Comparison of ENCODE assay signal across 35 cellular contexts in the genomic region with DNA sequence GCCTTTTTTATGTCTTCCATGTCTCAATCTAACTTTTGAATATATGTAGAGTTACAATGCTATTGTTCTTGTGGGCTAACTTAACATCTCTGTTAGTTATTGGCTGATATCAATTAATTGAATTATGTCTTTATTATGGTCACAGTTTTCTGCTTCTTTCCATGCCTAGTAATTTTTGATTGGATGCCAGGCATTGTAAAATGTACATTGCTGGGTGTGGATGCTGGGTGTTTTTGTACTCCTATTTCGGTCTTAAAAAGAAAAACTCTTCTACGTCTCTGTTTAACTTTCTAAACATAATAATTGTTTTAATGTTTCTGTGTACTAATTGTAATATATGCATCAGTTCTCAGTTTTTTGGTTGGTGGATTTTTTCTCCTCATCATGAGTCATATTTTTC.
DNase-seq lines count a peak whose midpoint lies in the region; ATAC-seq, FAIRE-seq and TF ChIP-seq lines count a peak whose summit lies in the region.
"Had no signal": no experiment of that assay in that cellular context is flagged by ENCODE, and none has a peak within 500 bp of the region (broad histone marks: within the 10 kb centered on the region; RNA-seq: fewer than 3 reads in every experiment).

No MANE protein-coding gene starts in this region.

- H3K36me3 ChIP-seq in HEK293 (ENCODE audit: control insufficient read depth in 2 of 2, insufficient read depth in 1 of 2, low read length in 2 of 2) (no peaks in the 10 kb centered on the region), neural progenitor cell (no peaks in the 10 kb centered on the region), vagina (no peaks in the 10 kb centered on the region)
- H3K36me3 ChIP-seq: BE2C; BLaER1; BLaER1 treated with 17β-estradiol and CSF1 and Interleukin-3, amounts not matched to agents 10 nM and 100 nM had no signal

- H3K4me1 ChIP-seq in A549, result 0 out of 3 replicates have a peak, but pooled peaks cover 3% of the 10 kb centered on the region
- H3K4me1 ChIP-seq in HEK293 (ENCODE audit: control insufficient read depth, insufficient read depth, low read length), result no peaks in the 10 kb centered on the region
- peaks cover 14% of the 10 kb centered on the region for H3K4me1 ChIP-seq in neural progenitor cell
- no peaks in the 10 kb centered on the region for H3K4me1 ChIP-seq in vagina
- H3K4me1 ChIP-seq: BE2C; BLaER1; BLaER1 treated with 17β-estradiol and CSF1 and Interleukin-3, amounts not matched to agents 10 nM and 100 nM; Caco-2 had no signal

- H3K4me2 ChIP-seq in A549 (no peak overlapping the region), neural progenitor cell (no peak overlapping the region)
- H3K4me2 ChIP-seq: BLaER1; BLaER1 treated with 17β-estradiol and CSF1 and Interleukin-3, amounts not matched to agents 10 nM and 100 nM had no signal

- peaks cover 8% of the 10 kb centered on the region for H3F3A ChIP-seq in neural progenitor cell (ENCODE audit: low read depth)

- POLR2A ChIA-PET in A549 (lab: Yijun Ruan, JAX) (no interaction called here), HEK293 (lab: Yijun Ruan, JAX) (no interaction called here)

- TF ChIP-seq RAD21 in A549 (conservative IDR thresholded peaks at IDR 0.05 in 1 of 2, IDR thresholded peaks at IDR 0.05 in 1 of 2), result no peak

- H3K27me3 Mint-ChIP-seq in neural progenitor cell (ENCODE audit: insufficient read depth, low read depth), result peaks cover 2% of the 10 kb centered on the region
- no peaks in the 10 kb centered on the region for H3K27me3 Mint-ChIP-seq in progenitor cell of endocrine pancreas
- H3K27me3 Mint-ChIP-seq in activated CD4-positive, alpha-beta T cell treated with anti-CD3 and anti-CD28 coated beads, Interleukin-2, amount 10 ng/mL, durations not matched to agents 24 days and 14 days, result no peaks in the 10 kb centered on the region
- H3K27me3 Mint-ChIP-seq: B cell; CD4-positive, alpha-beta T cell; CD4-positive, CD25-positive, alpha-beta regulatory T cell had no signal

- intact Hi-C loops in vagina (cut with DNase I), result no loop called here
- intact Hi-C loops in activated CD4-positive, alpha-beta T cell treated with anti-CD3 and anti-CD28 coated beads, Interleukin-2, amount 10 ng/mL, durations not matched to agents 24 days and 14 days (cut with micrococcal nuclease), result no loop called here

- H3K36me3 Mint-ChIP-seq in neural progenitor cell (no peaks in the 10 kb centered on the region), progenitor cell of endocrine pancreas (ENCODE audit: insufficient read depth) (peaks cover 3% of the 10 kb centered on the region)
- H3K36me3 Mint-ChIP-seq in activated CD4-positive, alpha-beta T cell treated with anti-CD3 and anti-CD28 coated beads, Interleukin-2, amount 10 ng/mL, durations not matched to agents 24 days and 14 days (ENCODE audit: low read depth), result no peaks in the 10 kb centered on the region
- H3K36me3 Mint-ChIP-seq: CD14-positive monocyte; CD4-positive, alpha-beta memory T cell; CD4-positive, CD25-positive, alpha-beta regulatory T cell; CD8-positive, alpha-beta memory T cell; CD8-positive, alpha-beta T cell had no signal

- H3K27me3 ChIP-seq in neural progenitor cell (no peaks in the 10 kb centered on the region), vagina (no peaks in the 10 kb centered on the region)
- H3K27me3 ChIP-seq: BE2C; BLaER1; BLaER1 treated with 17β-estradiol and CSF1 and Interleukin-3, amounts not matched to agents 10 nM and 100 nM had no signal

- H3K4me3 ChIP-seq in A549, result no peak overlapping the region
- H3K4me3 ChIP-seq in HEK293 (ENCODE audit: low read depth, low read length), result no peak overlapping the region
- H3K4me3 ChIP-seq in neural progenitor cell, result no peak overlapping the region
- H3K4me3 ChIP-seq in vagina, result no peak overlapping the region
- H3K4me3 ChIP-seq: BLaER1; BLaER1 treated with 17β-estradiol and CSF1 and Interleukin-3, amounts not matched to agents 10 nM and 100 nM had no signal

- H3K9me3 ChIP-seq in A549 (0 out of 3 replicates have a peak, but pooled peaks cover 6% of the 10 kb centered on the region), HEK293 (ENCODE audit: control insufficient read depth, insufficient read depth, low read depth, low read length) (no peaks in the 10 kb centered on the region), neural progenitor cell (ENCODE audit: low read depth) (no peaks in the 10 kb centered on the region), vagina (no peaks in the 10 kb centered on the region)
- H3K9me3 ChIP-seq: BE2C, BLaER1 had no signal

- no peak for ATAC-seq in A549
- no peak for ATAC-seq in HG03442 (IDR thresholded peaks at IDR 0.05; ENCODE audit: unreplicated experiment)
- ATAC-seq: CD8-positive, alpha-beta T cell had no signal

- no peak overlapping the region for H3K4me3 Mint-ChIP-seq in neural progenitor cell
- H3K4me3 Mint-ChIP-seq in progenitor cell of endocrine pancreas (ENCODE audit: low read depth), result no peak overlapping the region
- H3K4me3 Mint-ChIP-seq in activated CD4-positive, alpha-beta T cell treated with anti-CD3 and anti-CD28 coated beads, Interleukin-2, amount 10 ng/mL, durations not matched to agents 24 days and 14 days, result no peak overlapping the region
- H3K4me3 Mint-ChIP-seq: B cell; CD14-positive monocyte; CD4-positive, alpha-beta memory T cell; CD4-positive, alpha-beta T cell; CD4-positive, CD25-positive, alpha-beta regulatory T cell; CD8-positive, alpha-beta memory T cell; CD8-positive, alpha-beta T cell had no signal

- peak; percentile 23 for FAIRE-seq in A549 (lab: Jason Lieb, UNC)
- FAIRE-seq: A204.1, D721Med had no signal

- CTCF ChIA-PET in A549 (lab: Yijun Ruan, JAX) (no interaction called here), HEK293 (lab: Yijun Ruan, JAX) (interaction anchor here (0.7 kb wide), 1 partner anchor 52 kb away, joined by 3 read pairs; no protein-coding TSS in a partner anchor)

- H3K79me2 ChIP-seq in neural progenitor cell (ENCODE audit: low read depth), result no peaks in the 10 kb centered on the region

- H3K9me3 Mint-ChIP-seq in neural progenitor cell, result peaks cover 1% of the 10 kb centered on the region
- peaks cover 25% of the 10 kb centered on the region for H3K9me3 Mint-ChIP-seq in progenitor cell of endocrine pancreas (ENCODE audit: low read depth)
- H3K9me3 Mint-ChIP-seq in activated CD4-positive, alpha-beta T cell treated with anti-CD3 and anti-CD28 coated beads, Interleukin-2, amount 10 ng/mL, durations not matched to agents 24 days and 14 days, result no peaks in the 10 kb centered on the region

- no peaks in the 10 kb centered on the region for H3K4me1 Mint-ChIP-seq in neural progenitor cell
- peaks cover 20% of the 10 kb centered on the region for H3K4me1 Mint-ChIP-seq in progenitor cell of endocrine pancreas (ENCODE audit: low read depth)
- no peaks in the 10 kb centered on the region for H3K4me1 Mint-ChIP-seq in activated CD4-positive, alpha-beta T cell treated with anti-CD3 and anti-CD28 coated beads, Interleukin-2, amount 10 ng/mL, durations not matched to agents 24 days and 14 days
- H3K4me1 Mint-ChIP-seq: B cell; CD14-positive monocyte; CD4-positive, alpha-beta memory T cell; CD4-positive, CD25-positive, alpha-beta regulatory T cell; CD8-positive, alpha-beta memory T cell had no signal

- DNase-seq in A549 (ENCODE audit: low read depth in 1 of 2, low spot score in 1 of 2), result no peak
- no peak for DNase-seq in neural progenitor cell (ENCODE audit: low spot score)
- no peak for DNase-seq in progenitor cell of endocrine pancreas (ENCODE audit: low spot score, unreplicated experiment)
- no peak for DNase-seq in T1000 (lab: John Stamatoyannopoulos, UW)
- no peak for DNase-seq in vagina (ENCODE audit: extremely low spot score in 2 of 2)
- no peak for DNase-seq in activated CD4-positive, alpha-beta T cell treated with anti-CD3 and anti-CD28 coated beads, Interleukin-2, amount 10 ng/mL, durations not matched to agents 24 days and 14 days
- DNase-seq: 8988T; ACHN; AML-193; BE2C; C1 segment of cervical spinal cord; Caco-2; Calu3; CD4-positive, alpha-beta memory T cell; CD4-positive, alpha-beta T cell; CD4-positive, CD25-positive, alpha-beta regulatory T cell; CD8-positive, alpha-beta memory T cell; CD8-positive, alpha-beta T cell; COR-L47; DMS 273 treated with DMSO at 0.1 percent for 48 hours; DMS153; DMS79; DMS79 treated with DMSO at 0.1 percent for 48 hours; DND-41; EL had no signal

- WGBS in A549 (ENCODE audit: missing lambda C conversion rate), result 59% methylated on average over 2 of the region's 2 CpGs

- TF ChIP-seq POLR2A in A549 (IDR thresholded peaks at IDR 0.05; ENCODE audit: low read length) (no peak), vagina (IDR thresholded peaks at IDR 0.05) (no peak)

- no peak for TF ChIP-seq CTCF in A549 (IDR thresholded peaks at IDR 0.05)
- TF ChIP-seq CTCF in HEK293 (tag by site-specific recombination; IDR thresholded peaks at IDR 0.05), result no peak
- TF ChIP-seq CTCF in neural progenitor cell (IDR thresholded peaks at IDR 0.05), result no peak
- TF ChIP-seq CTCF in progenitor cell of endocrine pancreas (IDR thresholded peaks at IDR 0.05; ENCODE audit: unreplicated experiment), result no peak
- no peak for TF ChIP-seq CTCF in vagina (IDR thresholded peaks at IDR 0.05)

- H3K27ac ChIP-seq in A549 (no peak overlapping the region), HEK293 (ENCODE audit: extremely low read depth, low read depth, low read length) (no peak overlapping the region), neural progenitor cell (peak overlapping the region; percentile 33), vagina (no peak overlapping the region)
- H3K27ac ChIP-seq: 22Rv1; BLaER1; BLaER1 treated with 17β-estradiol and CSF1 and Interleukin-3, amounts not matched to agents 10 nM and 100 nM; C4-2B had no signal

- H2AFZ ChIP-seq in neural progenitor cell (replicated peaks), result no peak overlapping the region

- no peak overlapping the region for H3K9ac ChIP-seq in neural progenitor cell
- H3K9ac ChIP-seq: BLaER1; BLaER1 treated with 17β-estradiol and CSF1 and Interleukin-3, amounts not matched to agents 10 nM and 100 nM had no signal

- no peak for TF ChIP-seq EP300 in A549 (IDR thresholded peaks at IDR 0.05)

- H4K20me1 ChIP-seq in neural progenitor cell (ENCODE audit: low read depth), result no peaks in the 10 kb centered on the region
- H4K20me1 ChIP-seq: BLaER1; BLaER1 treated with 17β-estradiol and CSF1 and Interleukin-3, amounts not matched to agents 10 nM and 100 nM had no signal

- H3K27ac Mint-ChIP-seq in neural progenitor cell (no peak overlapping the region), progenitor cell of endocrine pancreas (peak overlapping the region; percentile 3)
- no peak overlapping the region for H3K27ac Mint-ChIP-seq in activated CD4-positive, alpha-beta T cell treated with anti-CD3 and anti-CD28 coated beads, Interleukin-2, amount 10 ng/mL, durations not matched to agents 24 days and 14 days
- H3K27ac Mint-ChIP-seq: B cell; CD14-positive monocyte; CD4-positive, alpha-beta memory T cell; CD4-positive, alpha-beta T cell; CD4-positive, CD25-positive, alpha-beta regulatory T cell; CD8-positive, alpha-beta memory T cell; CD8-positive, alpha-beta T cell had no signal

TF ChIP-seq in A549, 52 proteins besides CTCF, POLR2A, EP300 and RAD21 (continues in another document):
- TF ChIP-seq MYC (IDR thresholded peaks at IDR 0.05; ENCODE audit: borderline replicate concordance, low read length) (no peak), FOXS1 (CRISPR knock-in tag; IDR thresholded peaks at IDR 0.05) (no peak), RARB (CRISPR knock-in tag; IDR thresholded peaks at IDR 0.05) (no peak)

TF ChIP-seq in HEK293, 187 proteins besides CTCF, POLR2A, EP300 and RAD21 (continues in another document):
- TF ChIP-seq SETDB1 (IDR thresholded peaks at IDR 0.05; ENCODE audit: insufficient read length, low read length), result peak; percentile 53
- TF ChIP-seq ZSCAN16 (tag by site-specific recombination; IDR thresholded peaks at IDR 0.05), result no peak
